17 cellular contexts compared by ENCODE assay signal in the genomic region with DNA sequence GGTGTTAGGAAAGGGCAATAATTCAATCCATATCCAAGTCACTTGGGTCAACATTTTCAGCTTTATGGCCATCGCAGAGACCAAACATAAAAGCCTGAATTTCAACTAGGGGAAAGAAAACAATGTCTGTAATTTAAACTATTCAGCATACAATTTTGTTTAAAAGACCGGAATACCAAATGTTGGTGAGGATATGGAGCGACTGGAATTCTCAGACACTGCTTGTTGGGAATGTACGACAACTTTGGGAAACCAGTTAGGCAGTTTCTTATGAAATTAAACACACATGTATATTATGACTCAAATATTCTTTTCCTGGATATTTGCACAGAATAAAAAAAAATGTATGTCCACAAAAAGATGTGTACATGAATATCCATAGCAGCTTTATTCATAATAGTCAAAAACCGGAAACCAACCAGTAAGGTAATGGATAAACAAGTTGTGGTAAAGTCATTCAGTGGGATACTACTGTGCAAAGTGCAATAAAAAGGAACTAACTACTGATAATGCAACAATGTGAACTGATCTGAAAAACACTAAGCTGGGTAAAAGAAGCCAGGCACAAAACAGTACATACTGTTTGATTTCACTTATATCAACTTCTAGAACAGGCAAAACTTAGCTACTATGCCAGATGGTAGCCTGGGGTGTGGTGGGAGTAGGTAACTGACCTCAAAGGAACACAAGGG.
DNase-seq lines count a peak whose midpoint lies in the region; ATAC-seq, FAIRE-seq and TF ChIP-seq lines count a peak whose summit lies in the region.
"Had no signal": no experiment of that assay in that cellular context is flagged by ENCODE, and none has a peak within 500 bp of the region (broad histone marks: within the 10 kb centered on the region; RNA-seq: fewer than 3 reads in every experiment).

No MANE protein-coding gene starts in this region.

- no peaks in the 10 kb centered on the region for H3K27me3 ChIP-seq in OCI-LY3 (ENCODE audit: low read depth, low read length)
- no peaks in the 10 kb centered on the region for H3K27me3 ChIP-seq in endothelial cell of umbilical vein (ENCODE audit: control insufficient read depth in 2 of 2, insufficient read depth in 2 of 2, low read length in 2 of 2)
- H3K27me3 ChIP-seq in psoas muscle (ENCODE audit: insufficient read depth in 3 of 3, low read length in 2 of 3), result peaks cover 0 to under 1% (median 0%) of the 10 kb centered on the region in 3 donors
- H3K27me3 ChIP-seq in MM.1S (replicated peaks; ENCODE audit: insufficient read depth, low read length), result no peaks in the 10 kb centered on the region
- H3K27me3 ChIP-seq: gastroesophageal sphincter had no signal

- dilution Hi-C loops in endothelial cell of umbilical vein (cut with MboI; ENCODE audit: extremely low pct_ligation_motif_present, low sequenced_read_pairs), result no loop called here

- H3K9me2 ChIP-seq in MM.1S (replicated peaks; ENCODE audit: insufficient read depth, low read length), result no peaks in the 10 kb centered on the region

- in situ Hi-C loops in GM13976 (cut with MboI; ENCODE audit: low sequenced_read_pairs, unreplicated experiment), result loop anchor here (25.0 kb wide), 1 partner anchor 438 kb away; no protein-coding TSS in a partner anchor

- no peaks in the 10 kb centered on the region for H3K9me1 ChIP-seq in endothelial cell of umbilical vein (replicated peaks; ENCODE audit: control insufficient read depth, extremely low read depth, insufficient read depth, low read length)

- POLR2A ChIA-PET in endothelial cell of umbilical vein (lab: Charles Lee), result no interaction called here

- CTCF ChIA-PET in endothelial cell of umbilical vein (lab: Charles Lee), result interaction anchor here (1.0 to 1.8 kb wide), 5 partner anchors 8 to 434 kb away, joined by 3 to 6 read pairs (median 3); no protein-coding TSS in a partner anchor

- no peak for ATAC-seq in psoas muscle
- ATAC-seq: gastroesophageal sphincter; natural killer cell treated with Interleukin-12 subunit alpha and Interleukin-12 subunit beta and Interleukin-15 and Interleukin-18, amount 100 ng/mL, for 72 hours; sciatic nerve had no signal

- H3K36me3 ChIP-seq in OCI-LY3 (replicated peaks; ENCODE audit: low read depth, low read length) (peaks cover 31% of the 10 kb centered on the region), endothelial cell of umbilical vein (ENCODE audit: control insufficient read depth in 2 of 2, extremely low read depth in 1 of 2, insufficient read depth in 2 of 2, low read length in 2 of 2) (no peaks in the 10 kb centered on the region), psoas muscle (ENCODE audit: insufficient read depth in 1 of 2, low read depth in 1 of 2) (no peaks in the 10 kb centered on the region), MM.1S (replicated peaks; ENCODE audit: insufficient read depth, low read length) (no peaks in the 10 kb centered on the region)
- H3K36me3 ChIP-seq: gastroesophageal sphincter, thoracic aorta had no signal

- H3K27ac ChIP-seq in OCI-LY3 (ENCODE audit: low read length) (peak overlapping the region; percentile 51), endothelial cell of umbilical vein (ENCODE audit: insufficient read depth, low read depth, low read length) (no peak overlapping the region), psoas muscle (peak overlapping the region; percentile 64), MM.1S (ENCODE audit: low read length) (no peak overlapping the region)
- H3K27ac ChIP-seq: gastroesophageal sphincter, parathyroid adenoma, PC-9, thoracic aorta had no signal

- WGBS in psoas muscle, 3 donors, result 88 to 94% (median 94%) methylated on average over 5 of the region's 5 CpGs

- peaks cover 51% of the 10 kb centered on the region for H3K4me1 ChIP-seq in OCI-LY3 (ENCODE audit: low read length)
- H3K4me1 ChIP-seq in endothelial cell of umbilical vein (ENCODE audit: control insufficient read depth, extremely low read depth, insufficient read depth, low read length), result peaks cover 20% of the 10 kb centered on the region
- peaks cover 9% of the 10 kb centered on the region for H3K4me1 ChIP-seq in psoas muscle
- no peaks in the 10 kb centered on the region for H3K4me1 ChIP-seq in MM.1S (ENCODE audit: low read length)
- H3K4me1 ChIP-seq: gastroesophageal sphincter, parathyroid adenoma had no signal

- no peak for TF ChIP-seq POLR2A in endothelial cell of umbilical vein (IDR thresholded peaks at IDR 0.05; ENCODE audit: low read depth, low read length)

- intact Hi-C loops in endothelial cell of umbilical vein (cut with micrococcal nuclease) (loop anchor here (5.0 kb wide), 1 partner anchor 108 kb away; no protein-coding TSS in a partner anchor), psoas muscle (cut with DNase I) (loop anchor here in 1 of 2 donors (10.0 kb wide), 1 partner anchor 60 kb away; no protein-coding TSS in a partner anchor)

- TF ChIP-seq CTCF in OCI-LY3 (IDR thresholded peaks at IDR 0.05; ENCODE audit: low read depth, low read length), result no peak
- TF ChIP-seq CTCF in endothelial cell of umbilical vein (IDR thresholded peaks at IDR 0.05; ENCODE audit: extremely low read depth in 1 of 2, insufficient read depth in 1 of 2, low read depth in 1 of 2, low read length in 2 of 2), result no peak
- TF ChIP-seq CTCF in psoas muscle (IDR thresholded peaks at IDR 0.05), result no peak
- TF ChIP-seq CTCF in GM13976 (IDR thresholded peaks at IDR 0.05; ENCODE audit: borderline replicate concordance, control extremely low read depth, extremely low read depth, insufficient read depth, missing control alignments), result no peak
- no peak for TF ChIP-seq CTCF in MM.1S (IDR thresholded peaks at IDR 0.05; ENCODE audit: low read length)

- H3K79me2 ChIP-seq in OCI-LY3 (ENCODE audit: low read length), result peaks cover 71% of the 10 kb centered on the region
- H3K79me2 ChIP-seq in endothelial cell of umbilical vein (ENCODE audit: control insufficient read depth, insufficient read depth, low read length), result no peaks in the 10 kb centered on the region
- no peaks in the 10 kb centered on the region for H3K79me2 ChIP-seq in MM.1S (ENCODE audit: low read length)
- H3K79me2 ChIP-seq: parathyroid adenoma had no signal

- no TSS peak for BruUV-seq in endothelial cell of umbilical vein (replicated peaks; lab: Mats Ljungman, UMichigan)

- H2AFZ ChIP-seq in OCI-LY3 (ENCODE audit: low read depth, low read length) (no peak overlapping the region), endothelial cell of umbilical vein (ENCODE audit: low read depth, low read length) (no peak overlapping the region), MM.1S (ENCODE audit: low read length) (no peak overlapping the region)
- H2AFZ ChIP-seq: parathyroid adenoma, PC-9 had no signal

- peak overlapping the region; percentile 27; the same call in 1 of the 2 replicates for H3K9ac ChIP-seq in OCI-LY3 (ENCODE audit: low read length)
- H3K9ac ChIP-seq in endothelial cell of umbilical vein (replicated peaks; ENCODE audit: extremely low read depth, insufficient read depth, low read length), result no peak overlapping the region
- H3K9ac ChIP-seq in MM.1S (ENCODE audit: low read length), result no peak overlapping the region
- H3K9ac ChIP-seq: parathyroid adenoma had no signal

- DNase-seq in GM19239 (ENCODE audit: insufficient read length, low spot score) (no peak), endothelial cell of umbilical vein (ENCODE audit: low read depth, low spot score) (peak; percentile 8), psoas muscle (no peak), AG20443 (ENCODE audit: low spot score) (no peak), GM13976 (ENCODE audit: low spot score) (no peak), MM.1S (no peak)
- DNase-seq: activated CD4-positive, alpha-beta T cell treated with anti-CD3 and anti-CD28 coated beads, Interleukin-2, amount 10 ng/mL, durations not matched to agents 7 days and 5 days; activated naive CD8-positive, alpha-beta T cell treated with anti-CD3 and anti-CD28 coated beads, Interleukin-2, amount 10 ng/mL, durations not matched to agents 7 days and 5 days; DMS79 treated with DMSO at 0.1 percent for 48 hours; NCI-H146; PC-9 had no signal

- H3K4me3 ChIP-seq in OCI-LY3 (ENCODE audit: low read length) (no peak overlapping the region), endothelial cell of umbilical vein (replicated peaks in 1 of 3; ENCODE audit: insufficient read depth in 1 of 3, low read depth in 1 of 3, low read length in 3 of 3) (no peak overlapping the region), psoas muscle (no peak overlapping the region), MM.1S (ENCODE audit: low read length) (no peak overlapping the region)
- H3K4me3 ChIP-seq: gastroesophageal sphincter, PC-9, thoracic aorta had no signal

- peaks cover 9% of the 10 kb centered on the region; the same call in 1 of the 2 replicates for H4K20me1 ChIP-seq in OCI-LY3 (ENCODE audit: insufficient read depth, low read length)
- no peaks in the 10 kb centered on the region for H4K20me1 ChIP-seq in endothelial cell of umbilical vein (replicated peaks; ENCODE audit: control insufficient read depth, extremely low read depth, insufficient read depth, low read length)
- no peaks in the 10 kb centered on the region for H4K20me1 ChIP-seq in MM.1S (ENCODE audit: insufficient read depth, low read length)

- H3K9me3 ChIP-seq in OCI-LY3 (ENCODE audit: insufficient read depth, low read length) (no peaks in the 10 kb centered on the region), endothelial cell of umbilical vein (replicated peaks; ENCODE audit: control insufficient read depth, insufficient read depth, low read length) (no peaks in the 10 kb centered on the region), psoas muscle (no peaks in the 10 kb centered on the region), MM.1S (replicated peaks; ENCODE audit: insufficient read depth, low read length) (no peaks in the 10 kb centered on the region)
- H3K9me3 ChIP-seq: gastroesophageal sphincter, thoracic aorta had no signal

- no peaks in the 10 kb centered on the region for H3F3A ChIP-seq in MM.1S (ENCODE audit: insufficient read depth, low read length)

- H3K4me2 ChIP-seq in OCI-LY3 (ENCODE audit: low read length) (peak overlapping the region; percentile 47), endothelial cell of umbilical vein (ENCODE audit: insufficient read depth, low read length) (no peak overlapping the region), MM.1S (ENCODE audit: low read depth, low read length) (no peak overlapping the region)
- H3K4me2 ChIP-seq: PC-9 had no signal

- peak; percentile 48 for FAIRE-seq in GM19239 (lab: Jason Lieb, UNC)
- no peak for FAIRE-seq in endothelial cell of umbilical vein (lab: Jason Lieb, UNC)

TF ChIP-seq in endothelial cell of umbilical vein, 7 proteins besides CTCF, POLR2A, EP300 and RAD21 (continues in another document):
- TF ChIP-seq POLR2AphosphoS5 (IDR thresholded peaks at IDR 0.05; ENCODE audit: insufficient read depth, low read depth, low read length), result no peak
- no peak for TF ChIP-seq FOS (IDR thresholded peaks at IDR 0.05; ENCODE audit: borderline replicate concordance, insufficient read depth, low read length)
- no peak for TF ChIP-seq MYC (IDR thresholded peaks at IDR 0.05; ENCODE audit: low read depth, low read length)
- TF ChIP-seq, protein P1, sequence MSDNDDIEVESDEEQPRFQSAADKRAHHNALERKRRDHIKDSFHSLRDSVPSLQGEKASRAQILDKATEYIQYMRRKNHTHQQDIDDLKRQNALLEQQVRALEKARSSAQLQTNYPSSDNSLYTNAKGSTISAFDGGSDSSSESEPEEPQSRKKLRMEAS (IDR thresholded peaks at IDR 0.05; ENCODE audit: insufficient read depth, insufficient read length), result no peak
- TF ChIP-seq EZH2 (IDR thresholded peaks at IDR 0.05; ENCODE audit: borderline replicate concordance, low read depth, low read length, severe bottlenecking), result no peak

Comparison
In these comparisons a context has a peak if more than half of its experiments do, and no peak if none do; other contexts are left out.
1. H3K27ac ChIP-seq: peak in OCI-LY3 (single experiment) and psoas muscle (single experiment); none in endothelial cell of umbilical vein (single experiment) and MM.1S (single experiment).